ENCODE assay signal across 11 cellular contexts in genomic region chr11:47587733-47588326, GRCh38. TPM values are rescaled to one million over a fixed set of nuclear protein-coding genes. Genes with fewer than 3 reads are reported as not detected.
DNase-seq lines count a peak whose midpoint lies in the region; FAIRE-seq and TF ChIP-seq lines count a peak whose summit lies in the region.
"Had no signal": no experiment of that assay in that cellular context is flagged by ENCODE, and none has a peak within 500 bp of the region (broad histone marks: within the 10 kb centered on the region; RNA-seq: fewer than 3 reads in every experiment).

No MANE protein-coding gene starts in this region.

- H3K9me2 ChIP-seq in PC-9 (ENCODE audit: insufficient read depth), result no peaks in the 10 kb centered on the region

- BruUV-seq in PC-9 (replicated peaks; lab: Mats Ljungman, UMichigan), result no TSS peak

- H3K4me1 ChIP-seq in kidney (ENCODE audit: control insufficient read depth in 1 of 2, insufficient read depth in 1 of 2, low read depth in 1 of 2, low read length in 2 of 2) (peaks cover 0 to 2% of the 10 kb centered on the region in 2 donors), skeletal muscle tissue (ENCODE audit: control insufficient read depth in 3 of 3, insufficient read depth in 3 of 3, low read length in 3 of 3) (peaks cover 6 to 14% (median 9%) of the 10 kb centered on the region in 3 donors), PC-9 (replicated peaks; ENCODE audit: insufficient read depth) (no peaks in the 10 kb centered on the region), vagina (peaks cover 15% of the 10 kb centered on the region)

- H3K9me3 ChIP-seq in kidney (ENCODE audit: control insufficient read depth in 1 of 2, low read length in 2 of 2) (no peaks in the 10 kb centered on the region), skeletal muscle tissue (ENCODE audit: control insufficient read depth in 3 of 3, low read length in 3 of 3) (no peaks in the 10 kb centered on the region), PC-9 (ENCODE audit: insufficient read depth, low read depth) (no peaks in the 10 kb centered on the region), vagina (no peaks in the 10 kb centered on the region)

- H3K9ac ChIP-seq in kidney (ENCODE audit: low read length in 2 of 2) (no peak overlapping the region), skeletal muscle tissue (ENCODE audit: low read depth in 1 of 3, low read length in 3 of 3) (peak overlapping the region in 1 of 3 donors; percentile 33)

- DNase-seq in GF-D8 (lab: John Stamatoyannopoulos, UW) (peak; percentile 14), SKM-1 treated with dmso at 0.1 percent for 144 hours (lab: John Stamatoyannopoulos, UW; ENCODE audit: unreplicated experiment) (peak; percentile 77), kidney (peak; percentile 73), PC-9 (no peak), amniotic stem cell (lab: John Stamatoyannopoulos, UW) (no peak), vagina (ENCODE audit: extremely low spot score in 2 of 2) (no peak)
- DNase-seq in stimulated activated naive CD4-positive, alpha-beta T cell (lab: John Stamatoyannopoulos, UW), result no peak
- DNase-seq: NCI-H2081 treated with DMSO at 0.1 percent for 48 hours had no signal

- H3K79me2 ChIP-seq in PC-9 (ENCODE audit: low read depth), result no peaks in the 10 kb centered on the region

- H3K36me3 ChIP-seq in kidney (ENCODE audit: control insufficient read depth in 1 of 2, insufficient read depth in 2 of 2, low read length in 2 of 2), result peaks cover 10 to 14% of the 10 kb centered on the region in 2 donors
- H3K36me3 ChIP-seq in skeletal muscle tissue (ENCODE audit: control insufficient read depth in 3 of 3, insufficient read depth in 3 of 3, low read length in 3 of 3), result peaks cover 21 to 26% (median 24%) of the 10 kb centered on the region in 3 donors
- H3K36me3 ChIP-seq in PC-9 (ENCODE audit: low read depth), result no peaks in the 10 kb centered on the region
- H3K36me3 ChIP-seq in vagina, result peaks cover 0 to 22% of the 10 kb centered on the region in 2 donors

- H3F3A ChIP-seq in PC-9 (ENCODE audit: insufficient read depth, low read depth), result peaks cover 7% of the 10 kb centered on the region; the same call in 1 of the 2 replicates

- no peak overlapping the region for H3K4me3 ChIP-seq in kidney (ENCODE audit: low read length in 2 of 2)
- H3K4me3 ChIP-seq in skeletal muscle tissue (ENCODE audit: low read length in 3 of 3), result peak overlapping the region in 2 of 3 donors; percentile 5 to 35
- H3K4me3 ChIP-seq in PC-9, result no peak overlapping the region
- H3K4me3 ChIP-seq in vagina, result no peak overlapping the region

- CTCF ChIA-PET in PC-9 (lab: Charles Lee), result no interaction called here

- H4K20me1 ChIP-seq in PC-9 (ENCODE audit: insufficient read depth), result no peaks in the 10 kb centered on the region

- intact Hi-C loops in kidney (cut with DNase I) (no loop called here), PC-9 (cut with micrococcal nuclease; ENCODE audit: unreplicated experiment) (no loop called here), vagina (cut with DNase I) (no loop called here)

- H3K27ac ChIP-seq in kidney (ENCODE audit: low read depth in 2 of 2, low read length in 2 of 2) (no peak overlapping the region), skeletal muscle tissue (ENCODE audit: low read depth, low read length) (no peak overlapping the region), PC-9 (no peak overlapping the region), vagina (no peak overlapping the region)

- POLR2A ChIA-PET in PC-9 (lab: Charles Lee; ENCODE audit: unreplicated experiment), result interaction anchor here (0.6 kb wide), 1 partner anchor 48 kb away, joined by 4 read pairs; no protein-coding TSS in a partner anchor

- no peak overlapping the region for H3K4me2 ChIP-seq in PC-9

- FAIRE-seq in kidney (lab: Jason Lieb, UNC), result no peak

- H3K27me3 ChIP-seq in skeletal muscle tissue (ENCODE audit: control insufficient read depth in 3 of 3, insufficient read depth in 3 of 3, low read length in 3 of 3), result peaks cover 27 to 34% (median 27%) of the 10 kb centered on the region in 3 donors
- peaks cover 2% of the 10 kb centered on the region; the same call in 1 of the 2 replicates for H3K27me3 ChIP-seq in PC-9 (ENCODE audit: insufficient read depth, low read depth)
- H3K27me3 ChIP-seq in vagina, result no peaks in the 10 kb centered on the region

- TF ChIP-seq POLR2A in vagina (IDR thresholded peaks at IDR 0.05), result no peak

- no peak overlapping the region for H2AFZ ChIP-seq in PC-9

- TF ChIP-seq CTCF in kidney (IDR thresholded peaks at IDR 0.05; ENCODE audit: borderline replicate concordance, extremely low read depth, insufficient read depth) (no peak), PC-9 (conservative IDR thresholded peaks at IDR 0.05) (no peak), vagina (IDR thresholded peaks at IDR 0.05) (no peak)

RNA-seq across cellular contexts. Expression of gene FAM180B, which starts 1.4 kb away (rescaled TPM):
- not detected for total RNA-seq in kidney
- polyA plus RNA-seq in kidney (ENCODE audit: insufficient read depth, low read depth, low replicate concordance), result not detected
- total RNA-seq in skeletal muscle tissue, result 2.1 TPM
- not detected in 2 replicates for total RNA-seq in PC-9 (2021)
- total RNA-seq in vagina, result not detected
- total RNA-seq: RPMI7951 had no signal
- polyA plus RNA-seq: BJ had no signal

RNA-seq across cellular contexts. Expression of gene C1QTNF4, which starts 6.4 kb away (rescaled TPM):
- total RNA-seq in kidney (0.25 TPM), skeletal muscle tissue (6.8 TPM), PC-9 (2021) (0.22 and 0.63 TPM in 2 replicates), vagina (3.4 TPM)
- 0.62 TPM for polyA plus RNA-seq in kidney (ENCODE audit: insufficient read depth, low read depth, low replicate concordance)
- total RNA-seq: RPMI7951 had no signal

RNA-seq across cellular contexts. Expression of gene NDUFS3, which starts 9.0 kb away (rescaled TPM):
- total RNA-seq in kidney (85.8 TPM), skeletal muscle tissue (95.5 TPM), PC-9 (2021) (119 and 140 TPM in 2 replicates), vagina (60.4 TPM)
- 368 TPM for polyA plus RNA-seq in kidney (ENCODE audit: insufficient read depth, low read depth, low replicate concordance)

RNA-seq across cellular contexts. Expression of gene KBTBD4, which starts 9.1 kb away (rescaled TPM):
- total RNA-seq in kidney, result 20.1 TPM
- 16.7 TPM for polyA plus RNA-seq in kidney (ENCODE audit: insufficient read depth, low read depth, low replicate concordance)
- total RNA-seq in skeletal muscle tissue, result 19.8 TPM
- 20.2 and 20.3 TPM in 2 replicates for total RNA-seq in PC-9 (2021)
- total RNA-seq in vagina, result 14.7 TPM

RNA-seq across cellular contexts. Expression of gene PTPMT1, which starts 22.4 kb away (rescaled TPM):
- total RNA-seq in kidney (34.6 TPM), skeletal muscle tissue (18.8 TPM), PC-9 (2021) (74.8 and 79.0 TPM in 2 replicates), vagina (68.5 TPM)
- polyA plus RNA-seq in kidney (ENCODE audit: insufficient read depth, low read depth, low replicate concordance), result 90.3 TPM

Comparison
In these comparisons a context has a peak if more than half of its experiments do, and no peak if none do; other contexts are left out.
1. DNase-seq: peak in GF-D8 (single experiment), SKM-1 treated with dmso at 0.1 percent for 144 hours (single experiment) and kidney (single experiment); none in stimulated activated naive CD4-positive, alpha-beta T cell (0 of 6), PC-9 (0 of 2), amniotic stem cell (single experiment) and vagina (0 of 2).
2. H3K4me3 ChIP-seq: peak in skeletal muscle tissue (2 of 3); none in kidney (0 of 2), PC-9 (single experiment) and vagina (0 of 2).